ENCODE assay signal across 1 cellular context in genomic region chr17:78375401-78376079, GRCh38.
TF ChIP-seq lines count a peak whose summit lies in the region.

No MANE protein-coding gene starts in this region.

TF ChIP-seq in HepG2, 621 proteins besides CTCF, POLR2A, EP300 and RAD21 (continued from another document and continues in another):
- TF ChIP-seq NFAT5 (CRISPR knock-in tag; IDR thresholded peaks at IDR 0.05) (no peak), KMT2A (CRISPR knock-in tag; IDR thresholded peaks at IDR 0.05) (peak; percentile 9; the same call in 1 of the 2 replicates), CHD2 (IDR thresholded peaks at IDR 0.05; ENCODE audit: low read depth, low read length) (no peak), ZNF770 (CRISPR knock-in tag; IDR thresholded peaks at IDR 0.05) (no peak; the same call in 1 of the 2 replicates), ZNF879 (CRISPR knock-in tag; IDR thresholded peaks at IDR 0.05) (no peak), EHMT2 (IDR thresholded peaks at IDR 0.05; ENCODE audit: borderline replicate concordance, low read depth, low read length) (peak; percentile 59; the same call in 1 of the 2 replicates), ZNF841 (CRISPR knock-in tag; IDR thresholded peaks at IDR 0.05; ENCODE audit: borderline replicate concordance) (no peak), FOXA3 (CRISPR knock-in tag; IDR thresholded peaks at IDR 0.05) (peak; percentile 71), SMARCE1 (IDR thresholded peaks at IDR 0.05; ENCODE audit: borderline replicate concordance) (no peak), ZNF343 (CRISPR knock-in tag; IDR thresholded peaks at IDR 0.05) (peak; percentile 64; the same call in 1 of the 2 replicates), FOXP1 (IDR thresholded peaks at IDR 0.05) (peak; percentile 29; the same call in 1 of the 2 replicates), FOXP1 (CRISPR knock-in tag; IDR thresholded peaks at IDR 0.05) (peak; percentile 76), ATRX (CRISPR knock-in tag; IDR thresholded peaks at IDR 0.05; ENCODE audit: borderline replicate concordance) (no peak), TARDBP (CRISPR knock-in tag; IDR thresholded peaks at IDR 0.05) (peak; percentile 23; the same call in 1 of the 2 replicates), TOPORS (CRISPR knock-in tag; IDR thresholded peaks at IDR 0.05) (no peak), CEBPZ (IDR thresholded peaks at IDR 0.05; ENCODE audit: low read length) (no peak), NR2F2 (IDR thresholded peaks at IDR 0.05; ENCODE audit: borderline replicate concordance, low read depth) (no peak), TSC22D2 (CRISPR knock-in tag; IDR thresholded peaks at IDR 0.05; ENCODE audit: borderline replicate concordance) (no peak), NR2F6 (IDR thresholded peaks at IDR 0.05) (peak; percentile 53; the same call in 1 of the 2 replicates), NR2F6 (CRISPR knock-in tag; IDR thresholded peaks at IDR 0.05) (peak; percentile 1; the same call in 1 of the 2 replicates), POLR2AphosphoS5 (IDR thresholded peaks at IDR 0.05; ENCODE audit: low read depth, low read length) (no peak), ZNF503 (CRISPR knock-in tag; IDR thresholded peaks at IDR 0.05) (no peak; the same call in 1 of the 2 replicates), GFI1 (CRISPR knock-in tag; IDR thresholded peaks at IDR 0.05; ENCODE audit: borderline replicate concordance) (0 out of 2 replicates have a peak, but pooled peaks have one; percentile 56), GLI4 (CRISPR knock-in tag; IDR thresholded peaks at IDR 0.05; ENCODE audit: borderline replicate concordance) (no peak), MEF2D (CRISPR knock-in tag; IDR thresholded peaks at IDR 0.05) (peak; percentile 35; the same call in 1 of the 2 replicates), MXD4 (CRISPR knock-in tag; IDR thresholded peaks at IDR 0.05) (0 out of 2 replicates have a peak, but pooled peaks have one; percentile 52), FOSL2 (CRISPR knock-in tag; IDR thresholded peaks at IDR 0.05) (peak; percentile 93), TBP (CRISPR knock-in tag; IDR thresholded peaks at IDR 0.05) (no peak), ZBTB10 (CRISPR knock-in tag; IDR thresholded peaks at IDR 0.05; ENCODE audit: borderline replicate concordance) (peak; percentile 5; the same call in 1 of the 2 replicates), SALL1 (CRISPR knock-in tag; IDR thresholded peaks at IDR 0.05) (peak; percentile 53; the same call in 1 of the 2 replicates), MAFF (IDR thresholded peaks at IDR 0.05; ENCODE audit: low read depth, low read length) (peak; percentile 89), ZBTB34 (CRISPR knock-in tag; IDR thresholded peaks at IDR 0.05) (0 out of 2 replicates have a peak, but pooled peaks have one; percentile 26), CBFB (CRISPR knock-in tag; IDR thresholded peaks at IDR 0.05) (0 out of 2 replicates have a peak, but pooled peaks have one; percentile 19), ZXDC (CRISPR knock-in tag; IDR thresholded peaks at IDR 0.05) (peak; percentile 54; the same call in 1 of the 2 replicates), ZNF17 (CRISPR knock-in tag; IDR thresholded peaks at IDR 0.05) (no peak), HOMEZ (CRISPR knock-in tag; IDR thresholded peaks at IDR 0.05; ENCODE audit: low read depth) (peak; percentile 38; the same call in 1 of the 2 replicates), ZNF143 (CRISPR knock-in tag; IDR thresholded peaks at IDR 0.05) (no peak), SP5 (CRISPR knock-in tag; IDR thresholded peaks at IDR 0.05; ENCODE audit: borderline replicate concordance, low read depth) (0 out of 2 replicates have a peak, but pooled peaks have one; percentile 9), EEA1 (CRISPR knock-in tag; IDR thresholded peaks at IDR 0.05; ENCODE audit: borderline replicate concordance) (no peak)
